Comparison of ENCODE assay signal across 10 cellular contexts in genomic region chr13:73715910-73716257, GRCh38.
A peak's percentile ranks its signal among the peaks of the same experiment; 100 is the strongest.
DNase-seq lines count a peak whose midpoint lies in the region; ATAC-seq and TF ChIP-seq lines count a peak whose summit lies in the region.
"Had no signal": no experiment of that assay in that cellular context is flagged by ENCODE, and none has a peak within 500 bp of the region (broad histone marks: within the 10 kb centered on the region; RNA-seq: fewer than 3 reads in every experiment).

No MANE protein-coding gene starts in this region.

- peak; percentile 48 for ATAC-seq in GM21367 (IDR thresholded peaks at IDR 0.05; ENCODE audit: unreplicated experiment)
- ATAC-seq in HG03378 (IDR thresholded peaks at IDR 0.05; ENCODE audit: unreplicated experiment): peak; percentile 65
- no peak for ATAC-seq in left lobe of liver
- ATAC-seq: Panc1 had no signal

- no peaks in the 10 kb centered on the region for H3K9me3 ChIP-seq in WERI-Rb-1 (ENCODE audit: severe bottlenecking)
- H3K9me3 ChIP-seq: adrenal gland had no signal

- no peak overlapping the region for H3K27ac ChIP-seq in WERI-Rb-1
- H3K27ac ChIP-seq: adrenal gland had no signal

- TF ChIP-seq CTCF in GM10266 (IDR thresholded peaks at IDR 0.05; ENCODE audit: control insufficient read depth, insufficient read depth, low read depth, missing control alignments) (no peak), WERI-Rb-1 (IDR thresholded peaks at IDR 0.05; ENCODE audit: low read depth, low read length) (no peak)

- H3K4me3 ChIP-seq in WERI-Rb-1 (ENCODE audit: low read depth, low read length): no peak overlapping the region
- H3K4me3 ChIP-seq: adrenal gland had no signal

- no peaks in the 10 kb centered on the region for H3K27me3 ChIP-seq in WERI-Rb-1 (ENCODE audit: insufficient read depth, low read depth, severe bottlenecking)
- H3K27me3 ChIP-seq: adrenal gland had no signal

- peaks cover 3% of the 10 kb centered on the region; the same call in 1 of the 2 replicates for H3K36me3 ChIP-seq in WERI-Rb-1
- H3K36me3 ChIP-seq: adrenal gland had no signal

- peak; percentile 9 for DNase-seq in GM10266 (ENCODE audit: extremely low spot score)
- DNase-seq in dermis blood vessel endothelial cell: peak; percentile 11
- DNase-seq in WERI-Rb-1: no peak
- DNase-seq in left lobe of liver (ENCODE audit: low spot score): no peak
- no peak for DNase-seq in GM19240 (ENCODE audit: insufficient read length, low spot score)
- no peak for DNase-seq in NCI-H187 (lab: John Stamatoyannopoulos, UW)
- DNase-seq: adrenal gland had no signal

Comparison
In these comparisons a context has a peak if more than half of its experiments do, and no peak if none do; other contexts are left out.
1. DNase-seq: peak in GM10266 (single experiment) and dermis blood vessel endothelial cell (single experiment); none in WERI-Rb-1 (single experiment), left lobe of liver (single experiment), GM19240 (single experiment) and NCI-H187 (0 of 2).